ENCODE assay signal across 26 cellular contexts in the genomic region with DNA sequence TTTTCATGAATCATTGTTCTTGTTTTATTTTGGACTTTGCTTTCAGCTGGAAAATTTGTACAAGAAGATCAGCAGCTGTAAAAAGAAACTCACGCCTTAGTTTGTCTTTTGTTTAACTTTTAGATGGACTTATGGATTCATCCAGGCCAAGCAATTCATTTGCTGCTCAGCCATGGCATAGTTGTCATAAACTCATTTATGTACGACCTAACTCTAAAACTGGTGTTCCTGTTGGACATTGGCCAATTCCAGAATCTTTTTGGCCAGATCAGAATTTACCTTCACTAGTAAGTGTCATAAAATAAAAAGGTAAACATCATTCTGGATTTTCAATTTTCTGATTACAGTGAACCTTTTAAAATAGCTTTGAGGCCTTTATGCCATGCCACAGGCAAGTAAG.
"Had no signal": no experiment of that assay in that cellular context is flagged by ENCODE, and none has a peak within 500 bp of the region (broad histone marks: within the 10 kb centered on the region; RNA-seq: fewer than 3 reads in every experiment).

No MANE protein-coding gene starts in this region.

- H3K9me3 ChIP-seq: gastrocnemius medialis, neutrophil, right lobe of liver, stomach, testis, tibial artery, upper lobe of left lung had no signal

- FAIRE-seq: keratinocyte, urothelium cell line had no signal

- H3K27me3 ChIP-seq: gastrocnemius medialis, neutrophil, right lobe of liver, stomach, testis, tibial artery, upper lobe of left lung had no signal

- H3K27ac ChIP-seq: epithelial cell of prostate, gastrocnemius medialis, neutrophil, parathyroid adenoma, right lobe of liver, stomach, testis, tibial artery, upper lobe of left lung had no signal

- ATAC-seq: esophagus mucosa; gastrocnemius medialis; left lobe of liver; natural killer cell treated with Interleukin-12 subunit alpha and Interleukin-12 subunit beta and Interleukin-15 and Interleukin-18, amount 100 ng/mL, for 72 hours; right lobe of liver; stimulated activated effector memory CD8-positive, alpha-beta T cell treated with anti-CD3 and anti-CD28 coated beads, Interleukin-12 subunit alpha, Interleukin-12 subunit beta, amount 100 ng/mL, for 72 hours had no signal

- H3K36me3 ChIP-seq: gastrocnemius medialis, right lobe of liver, tibial artery, upper lobe of left lung had no signal

- H3K4me3 ChIP-seq: gastrocnemius medialis, lung, right lobe of liver, smooth muscle cell, stomach, testis, tibial artery, upper lobe of left lung had no signal

- DNase-seq: effector CD8-positive, alpha-beta T cell; endodermal cell; foreskin fibroblast; gastrocnemius medialis; head of caudate nucleus; naive B cell; right lobe of liver; stimulated activated CD4-positive, alpha-beta T cell treated with anti-CD3 and anti-CD28 coated beads, Interleukin-12 subunit alpha, Interleukin-12 subunit beta, amount 100 ng/mL, for 4 hours; stimulated activated CD4-positive, alpha-beta T cell treated with anti-CD3 and anti-CD28 coated beads, Interleukin-1b, Interleukin-23, amount 100 ng/mL, for 48 hours; stimulated activated CD4-positive, alpha-beta T cell treated with anti-CD3 and anti-CD28 coated beads, Interleukin-4, amount 100 ng/mL, for 24 hours; stimulated activated naive CD4-positive, alpha-beta T cell treated with Interleukin-2 at 50 U/mL for 16 hours; stomach; testis; tibial artery; upper lobe of left lung had no signal

- H3K4me1 ChIP-seq: gastrocnemius medialis, parathyroid adenoma, right lobe of liver, stomach, testis, upper lobe of left lung had no signal
